In genomic region chr19:30402790-30403189, GRCh38 we compare ENCODE assay signal across 14 cellular contexts. TPM values are rescaled to one million over a fixed set of nuclear protein-coding genes. Genes with fewer than 3 reads are reported as not detected.
"Had no signal": no experiment of that assay in that cellular context is flagged by ENCODE, and none has a peak within 500 bp of the region (broad histone marks: within the 10 kb centered on the region; RNA-seq: fewer than 3 reads in every experiment).

No MANE protein-coding gene starts in this region.

- ATAC-seq: esophagus mucosa; stimulated activated effector memory CD8-positive, alpha-beta T cell treated with anti-CD3 and anti-CD28 coated beads, Interleukin-12 subunit alpha, Interleukin-12 subunit beta, amount 100 ng/mL, for 72 hours had no signal

- H3K27ac Mint-ChIP-seq: immature natural killer cell; mesothelial cell of epicardium; nephron progenitor cell; stimulated activated effector memory CD8-positive, alpha-beta T cell treated with anti-CD3 and anti-CD28 coated beads, Interleukin-12 subunit alpha, Interleukin-12 subunit beta, amount 100 ng/mL, for 72 hours had no signal

- H3K36me3 ChIP-seq: breast epithelium, ovary, thyroid gland, uterus had no signal

- H3K4me3 Mint-ChIP-seq: immature natural killer cell; mesothelial cell of epicardium; nephron progenitor cell; stimulated activated effector memory CD8-positive, alpha-beta T cell treated with anti-CD3 and anti-CD28 coated beads, Interleukin-12 subunit alpha, Interleukin-12 subunit beta, amount 100 ng/mL, for 72 hours had no signal

- H3K4me1 ChIP-seq: breast epithelium, thyroid gland, uterus had no signal

- H3K4me3 ChIP-seq: breast epithelium, ovary, thyroid gland, uterus had no signal

- H3K4me1 Mint-ChIP-seq: immature natural killer cell; stimulated activated effector memory CD8-positive, alpha-beta T cell treated with anti-CD3 and anti-CD28 coated beads, Interleukin-12 subunit alpha, Interleukin-12 subunit beta, amount 100 ng/mL, for 72 hours had no signal

- H3K9me3 Mint-ChIP-seq: immature natural killer cell, mesothelial cell of epicardium, nephron progenitor cell had no signal

- DNase-seq: activated CD4-positive, alpha-beta T cell treated with anti-CD3 and anti-CD28 coated beads, Interleukin-2, amount 50 U/mL, for 1 hour; activated naive CD4-positive, alpha-beta T cell treated with Interleukin-2 at 50 U/mL for 16 hours; activated T-cell treated with anti-CD3 and anti-CD28 coated beads for 4 hours; aorta; dermis blood vessel endothelial cell; immature natural killer cell; nephron progenitor cell; ovary; thyroid gland; uterus had no signal

- H3K9me3 ChIP-seq: breast epithelium, ovary, thyroid gland, uterus had no signal

- H3K36me3 Mint-ChIP-seq: immature natural killer cell; mesothelial cell of epicardium; stimulated activated effector memory CD8-positive, alpha-beta T cell treated with anti-CD3 and anti-CD28 coated beads, Interleukin-12 subunit alpha, Interleukin-12 subunit beta, amount 100 ng/mL, for 72 hours had no signal

- H3K27me3 ChIP-seq: ovary, thyroid gland, uterus had no signal

- H3K27ac ChIP-seq: breast epithelium, ovary, thyroid gland, uterus had no signal

RNA-seq across cellular contexts. Expression of gene ZNF536, which starts 30.6 kb away (rescaled TPM):
- total RNA-seq: dermis blood vessel endothelial cell had no signal
